1 cellular context compared by ENCODE assay signal in the genomic region with DNA sequence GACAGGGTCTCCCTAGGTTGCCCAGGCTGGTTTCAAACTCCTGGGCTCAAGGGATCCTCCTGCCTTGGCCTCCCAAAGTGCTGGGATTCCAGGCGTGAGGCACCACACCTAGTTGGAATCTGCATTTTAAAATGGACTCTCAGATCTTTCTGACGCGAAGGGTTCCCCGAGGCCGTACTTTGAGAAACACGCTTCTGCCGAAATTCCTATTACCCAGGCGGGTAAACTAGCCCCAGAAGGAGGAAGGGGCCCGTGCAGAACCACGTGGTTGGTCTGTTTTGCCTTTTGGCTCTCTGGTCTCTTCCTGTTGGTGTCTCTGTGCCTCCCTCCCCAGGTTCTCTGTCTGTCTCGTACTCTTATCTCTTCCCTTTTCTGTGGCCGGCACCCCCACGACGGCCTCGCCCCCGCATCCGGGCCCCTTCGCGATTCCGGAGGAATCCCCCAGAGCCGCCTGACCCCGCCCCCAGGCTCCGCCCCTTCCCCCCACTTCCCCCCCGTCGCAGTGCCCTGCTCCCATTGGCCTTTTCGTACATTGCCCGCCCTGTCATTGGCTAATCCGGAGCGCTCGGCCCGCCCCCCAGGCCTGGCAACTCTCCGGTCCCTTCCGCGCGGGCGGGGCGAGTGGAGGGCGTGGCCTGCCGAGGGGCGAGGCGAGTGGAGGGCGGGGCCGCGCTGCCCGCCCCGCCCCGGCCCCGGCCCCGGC.
TF ChIP-seq lines count a peak whose summit lies in the region.

A gene (plus strand): TSS at position 689 of the 703 bp plus-strand sequence. CDS start 12,354 bp downstream, outside the sequence.

TF ChIP-seq in K562, 482 proteins besides CTCF, POLR2A, EP300 and RAD21 (continued from another document and continues in another):
- TF ChIP-seq, protein P1, sequence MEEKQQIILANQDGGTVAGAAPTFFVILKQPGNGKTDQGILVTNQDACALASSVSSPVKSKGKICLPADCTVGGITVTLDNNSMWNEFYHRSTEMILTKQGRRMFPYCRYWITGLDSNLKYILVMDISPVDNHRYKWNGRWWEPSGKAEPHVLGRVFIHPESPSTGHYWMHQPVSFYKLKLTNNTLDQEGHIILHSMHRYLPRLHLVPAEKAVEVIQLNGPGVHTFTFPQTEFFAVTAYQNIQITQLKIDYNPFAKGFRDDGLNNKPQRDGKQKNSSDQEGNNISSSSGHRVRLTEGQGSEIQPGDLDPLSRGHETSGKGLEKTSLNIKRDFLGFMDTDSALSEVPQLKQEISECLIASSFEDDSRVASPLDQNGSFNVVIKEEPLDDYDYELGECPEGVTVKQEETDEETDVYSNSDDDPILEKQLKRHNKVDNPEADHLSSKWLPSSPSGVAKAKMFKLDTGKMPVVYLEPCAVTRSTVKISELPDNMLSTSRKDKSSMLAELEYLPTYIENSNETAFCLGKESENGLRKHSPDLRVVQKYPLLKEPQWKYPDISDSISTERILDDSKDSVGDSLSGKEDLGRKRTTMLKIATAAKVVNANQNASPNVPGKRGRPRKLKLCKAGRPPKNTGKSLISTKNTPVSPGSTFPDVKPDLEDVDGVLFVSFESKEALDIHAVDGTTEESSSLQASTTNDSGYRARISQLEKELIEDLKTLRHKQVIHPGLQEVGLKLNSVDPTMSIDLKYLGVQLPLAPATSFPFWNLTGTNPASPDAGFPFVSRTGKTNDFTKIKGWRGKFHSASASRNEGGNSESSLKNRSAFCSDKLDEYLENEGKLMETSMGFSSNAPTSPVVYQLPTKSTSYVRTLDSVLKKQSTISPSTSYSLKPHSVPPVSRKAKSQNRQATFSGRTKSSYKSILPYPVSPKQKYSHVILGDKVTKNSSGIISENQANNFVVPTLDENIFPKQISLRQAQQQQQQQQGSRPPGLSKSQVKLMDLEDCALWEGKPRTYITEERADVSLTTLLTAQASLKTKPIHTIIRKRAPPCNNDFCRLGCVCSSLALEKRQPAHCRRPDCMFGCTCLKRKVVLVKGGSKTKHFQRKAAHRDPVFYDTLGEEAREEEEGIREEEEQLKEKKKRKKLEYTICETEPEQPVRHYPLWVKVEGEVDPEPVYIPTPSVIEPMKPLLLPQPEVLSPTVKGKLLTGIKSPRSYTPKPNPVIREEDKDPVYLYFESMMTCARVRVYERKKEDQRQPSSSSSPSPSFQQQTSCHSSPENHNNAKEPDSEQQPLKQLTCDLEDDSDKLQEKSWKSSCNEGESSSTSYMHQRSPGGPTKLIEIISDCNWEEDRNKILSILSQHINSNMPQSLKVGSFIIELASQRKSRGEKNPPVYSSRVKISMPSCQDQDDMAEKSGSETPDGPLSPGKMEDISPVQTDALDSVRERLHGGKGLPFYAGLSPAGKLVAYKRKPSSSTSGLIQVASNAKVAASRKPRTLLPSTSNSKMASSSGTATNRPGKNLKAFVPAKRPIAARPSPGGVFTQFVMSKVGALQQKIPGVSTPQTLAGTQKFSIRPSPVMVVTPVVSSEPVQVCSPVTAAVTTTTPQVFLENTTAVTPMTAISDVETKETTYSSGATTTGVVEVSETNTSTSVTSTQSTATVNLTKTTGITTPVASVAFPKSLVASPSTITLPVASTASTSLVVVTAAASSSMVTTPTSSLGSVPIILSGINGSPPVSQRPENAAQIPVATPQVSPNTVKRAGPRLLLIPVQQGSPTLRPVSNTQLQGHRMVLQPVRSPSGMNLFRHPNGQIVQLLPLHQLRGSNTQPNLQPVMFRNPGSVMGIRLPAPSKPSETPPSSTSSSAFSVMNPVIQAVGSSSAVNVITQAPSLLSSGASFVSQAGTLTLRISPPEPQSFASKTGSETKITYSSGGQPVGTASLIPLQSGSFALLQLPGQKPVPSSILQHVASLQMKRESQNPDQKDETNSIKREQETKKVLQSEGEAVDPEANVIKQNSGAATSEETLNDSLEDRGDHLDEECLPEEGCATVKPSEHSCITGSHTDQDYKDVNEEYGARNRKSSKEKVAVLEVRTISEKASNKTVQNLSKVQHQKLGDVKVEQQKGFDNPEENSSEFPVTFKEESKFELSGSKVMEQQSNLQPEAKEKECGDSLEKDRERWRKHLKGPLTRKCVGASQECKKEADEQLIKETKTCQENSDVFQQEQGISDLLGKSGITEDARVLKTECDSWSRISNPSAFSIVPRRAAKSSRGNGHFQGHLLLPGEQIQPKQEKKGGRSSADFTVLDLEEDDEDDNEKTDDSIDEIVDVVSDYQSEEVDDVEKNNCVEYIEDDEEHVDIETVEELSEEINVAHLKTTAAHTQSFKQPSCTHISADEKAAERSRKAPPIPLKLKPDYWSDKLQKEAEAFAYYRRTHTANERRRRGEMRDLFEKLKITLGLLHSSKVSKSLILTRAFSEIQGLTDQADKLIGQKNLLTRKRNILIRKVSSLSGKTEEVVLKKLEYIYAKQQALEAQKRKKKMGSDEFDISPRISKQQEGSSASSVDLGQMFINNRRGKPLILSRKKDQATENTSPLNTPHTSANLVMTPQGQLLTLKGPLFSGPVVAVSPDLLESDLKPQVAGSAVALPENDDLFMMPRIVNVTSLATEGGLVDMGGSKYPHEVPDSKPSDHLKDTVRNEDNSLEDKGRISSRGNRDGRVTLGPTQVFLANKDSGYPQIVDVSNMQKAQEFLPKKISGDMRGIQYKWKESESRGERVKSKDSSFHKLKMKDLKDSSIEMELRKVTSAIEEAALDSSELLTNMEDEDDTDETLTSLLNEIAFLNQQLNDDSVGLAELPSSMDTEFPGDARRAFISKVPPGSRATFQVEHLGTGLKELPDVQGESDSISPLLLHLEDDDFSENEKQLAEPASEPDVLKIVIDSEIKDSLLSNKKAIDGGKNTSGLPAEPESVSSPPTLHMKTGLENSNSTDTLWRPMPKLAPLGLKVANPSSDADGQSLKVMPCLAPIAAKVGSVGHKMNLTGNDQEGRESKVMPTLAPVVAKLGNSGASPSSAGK (IDR thresholded peaks at IDR 0.05), result no peak; the same call in 1 of the 2 replicates
- no peak for TF ChIP-seq ZBTB1 (CRISPR knock-in tag; IDR thresholded peaks at IDR 0.05; ENCODE audit: borderline replicate concordance, low read depth)
- TF ChIP-seq TOE1 (IDR thresholded peaks at IDR 0.05; ENCODE audit: borderline replicate concordance), result peak; percentile 81
- TF ChIP-seq TOE1 (CRISPR knock-in tag; IDR thresholded peaks at IDR 0.05; ENCODE audit: borderline replicate concordance, low read depth), result no peak
- peak; percentile 54; the same call in 1 of the 2 replicates for TF ChIP-seq ATF7 (IDR thresholded peaks at IDR 0.05)
- TF ChIP-seq, protein P2, sequence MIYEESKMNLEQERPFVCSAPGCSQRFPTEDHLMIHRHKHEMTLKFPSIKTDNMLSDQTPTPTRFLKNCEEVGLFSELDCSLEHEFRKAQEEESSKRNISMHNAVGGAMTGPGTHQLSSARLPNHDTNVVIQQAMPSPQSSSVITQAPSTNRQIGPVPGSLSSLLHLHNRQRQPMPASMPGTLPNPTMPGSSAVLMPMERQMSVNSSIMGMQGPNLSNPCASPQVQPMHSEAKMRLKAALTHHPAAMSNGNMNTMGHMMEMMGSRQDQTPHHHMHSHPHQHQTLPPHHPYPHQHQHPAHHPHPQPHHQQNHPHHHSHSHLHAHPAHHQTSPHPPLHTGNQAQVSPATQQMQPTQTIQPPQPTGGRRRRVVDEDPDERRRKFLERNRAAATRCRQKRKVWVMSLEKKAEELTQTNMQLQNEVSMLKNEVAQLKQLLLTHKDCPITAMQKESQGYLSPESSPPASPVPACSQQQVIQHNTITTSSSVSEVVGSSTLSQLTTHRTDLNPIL (CRISPR knock-in tag; IDR thresholded peaks at IDR 0.05), result no peak
- no peak for TF ChIP-seq HIVEP1 (CRISPR knock-in tag; IDR thresholded peaks at IDR 0.05)
- TF ChIP-seq RBFOX2 (IDR thresholded peaks at IDR 0.05; ENCODE audit: low read depth, low read length), result no peak
- TF ChIP-seq MEF2A (IDR thresholded peaks at IDR 0.05; ENCODE audit: control insufficient read depth, low read depth, low read length), result no peak
- no peak for TF ChIP-seq MYBL2 (IDR thresholded peaks at IDR 0.05; ENCODE audit: low read depth)
- no peak for TF ChIP-seq MYBL2 (CRISPR knock-in tag; IDR thresholded peaks at IDR 0.05; ENCODE audit: borderline replicate concordance)
- TF ChIP-seq, protein P3, sequence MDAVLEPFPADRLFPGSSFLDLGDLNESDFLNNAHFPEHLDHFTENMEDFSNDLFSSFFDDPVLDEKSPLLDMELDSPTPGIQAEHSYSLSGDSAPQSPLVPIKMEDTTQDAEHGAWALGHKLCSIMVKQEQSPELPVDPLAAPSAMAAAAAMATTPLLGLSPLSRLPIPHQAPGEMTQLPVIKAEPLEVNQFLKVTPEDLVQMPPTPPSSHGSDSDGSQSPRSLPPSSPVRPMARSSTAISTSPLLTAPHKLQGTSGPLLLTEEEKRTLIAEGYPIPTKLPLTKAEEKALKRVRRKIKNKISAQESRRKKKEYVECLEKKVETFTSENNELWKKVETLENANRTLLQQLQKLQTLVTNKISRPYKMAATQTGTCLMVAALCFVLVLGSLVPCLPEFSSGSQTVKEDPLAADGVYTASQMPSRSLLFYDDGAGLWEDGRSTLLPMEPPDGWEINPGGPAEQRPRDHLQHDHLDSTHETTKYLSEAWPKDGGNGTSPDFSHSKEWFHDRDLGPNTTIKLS (IDR thresholded peaks at IDR 0.05; ENCODE audit: borderline replicate concordance, low read depth), result 0 out of 2 replicates have a peak, but pooled peaks have one; percentile 41
- TF ChIP-seq, protein P4, sequence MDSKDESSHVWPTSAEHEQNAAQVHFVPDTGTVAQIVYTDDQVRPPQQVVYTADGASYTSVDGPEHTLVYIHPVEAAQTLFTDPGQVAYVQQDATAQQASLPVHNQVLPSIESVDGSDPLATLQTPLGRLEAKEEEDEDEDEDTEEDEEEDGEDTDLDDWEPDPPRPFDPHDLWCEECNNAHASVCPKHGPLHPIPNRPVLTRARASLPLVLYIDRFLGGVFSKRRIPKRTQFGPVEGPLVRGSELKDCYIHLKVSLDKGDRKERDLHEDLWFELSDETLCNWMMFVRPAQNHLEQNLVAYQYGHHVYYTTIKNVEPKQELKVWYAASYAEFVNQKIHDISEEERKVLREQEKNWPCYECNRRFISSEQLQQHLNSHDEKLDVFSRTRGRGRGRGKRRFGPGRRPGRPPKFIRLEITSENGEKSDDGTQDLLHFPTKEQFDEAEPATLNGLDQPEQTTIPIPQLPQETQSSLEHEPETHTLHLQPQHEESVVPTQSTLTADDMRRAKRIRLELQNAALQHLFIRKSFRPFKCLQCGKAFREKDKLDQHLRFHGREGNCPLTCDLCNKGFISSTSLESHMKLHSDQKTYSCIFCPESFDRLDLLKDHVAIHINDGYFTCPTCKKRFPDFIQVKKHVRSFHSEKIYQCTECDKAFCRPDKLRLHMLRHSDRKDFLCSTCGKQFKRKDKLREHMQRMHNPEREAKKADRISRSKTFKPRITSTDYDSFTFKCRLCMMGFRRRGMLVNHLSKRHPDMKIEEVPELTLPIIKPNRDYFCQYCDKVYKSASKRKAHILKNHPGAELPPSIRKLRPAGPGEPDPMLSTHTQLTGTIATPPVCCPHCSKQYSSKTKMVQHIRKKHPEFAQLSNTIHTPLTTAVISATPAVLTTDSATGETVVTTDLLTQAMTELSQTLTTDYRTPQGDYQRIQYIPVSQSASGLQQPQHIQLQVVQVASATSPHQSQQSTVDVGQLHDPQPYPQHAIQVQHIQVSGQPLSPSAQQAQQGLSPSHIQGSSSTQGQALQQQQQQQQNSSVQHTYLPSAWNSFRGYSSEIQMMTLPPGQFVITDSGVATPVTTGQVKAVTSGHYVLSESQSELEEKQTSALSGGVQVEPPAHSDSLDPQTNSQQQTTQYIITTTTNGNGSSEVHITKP (IDR thresholded peaks at IDR 0.05; ENCODE audit: partially characterized antibody), result peak; percentile 70
- TF ChIP-seq MIER1 (IDR thresholded peaks at IDR 0.05; ENCODE audit: low read depth), result no peak
- no peak for TF ChIP-seq HMG20A (CRISPR knock-in tag; conservative IDR thresholded peaks at IDR 0.05)
- TF ChIP-seq MAFG (tag; conservative IDR thresholded peaks at IDR 0.05), result no peak
- TF ChIP-seq PHF20 (IDR thresholded peaks at IDR 0.05; ENCODE audit: partially characterized antibody), result peak; percentile 25
- TF ChIP-seq, protein P5, sequence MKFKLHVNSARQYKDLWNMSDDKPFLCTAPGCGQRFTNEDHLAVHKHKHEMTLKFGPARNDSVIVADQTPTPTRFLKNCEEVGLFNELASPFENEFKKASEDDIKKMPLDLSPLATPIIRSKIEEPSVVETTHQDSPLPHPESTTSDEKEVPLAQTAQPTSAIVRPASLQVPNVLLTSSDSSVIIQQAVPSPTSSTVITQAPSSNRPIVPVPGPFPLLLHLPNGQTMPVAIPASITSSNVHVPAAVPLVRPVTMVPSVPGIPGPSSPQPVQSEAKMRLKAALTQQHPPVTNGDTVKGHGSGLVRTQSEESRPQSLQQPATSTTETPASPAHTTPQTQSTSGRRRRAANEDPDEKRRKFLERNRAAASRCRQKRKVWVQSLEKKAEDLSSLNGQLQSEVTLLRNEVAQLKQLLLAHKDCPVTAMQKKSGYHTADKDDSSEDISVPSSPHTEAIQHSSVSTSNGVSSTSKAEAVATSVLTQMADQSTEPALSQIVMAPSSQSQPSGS (CRISPR knock-in tag; IDR thresholded peaks at IDR 0.05), result no peak
- TF ChIP-seq, protein P6, sequence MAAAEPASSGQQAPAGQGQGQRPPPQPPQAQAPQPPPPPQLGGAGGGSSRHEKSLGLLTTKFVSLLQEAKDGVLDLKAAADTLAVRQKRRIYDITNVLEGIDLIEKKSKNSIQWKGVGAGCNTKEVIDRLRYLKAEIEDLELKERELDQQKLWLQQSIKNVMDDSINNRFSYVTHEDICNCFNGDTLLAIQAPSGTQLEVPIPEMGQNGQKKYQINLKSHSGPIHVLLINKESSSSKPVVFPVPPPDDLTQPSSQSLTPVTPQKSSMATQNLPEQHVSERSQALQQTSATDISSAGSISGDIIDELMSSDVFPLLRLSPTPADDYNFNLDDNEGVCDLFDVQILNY (CRISPR knock-in tag; IDR thresholded peaks at IDR 0.05), result no peak
- TF ChIP-seq ZNF436 (CRISPR knock-in tag; IDR thresholded peaks at IDR 0.05), result no peak
- no peak for TF ChIP-seq XRCC5 (IDR thresholded peaks at IDR 0.05; ENCODE audit: low read depth, low read length)
- no peak for TF ChIP-seq STAT5B (CRISPR knock-in tag; IDR thresholded peaks at IDR 0.05)
- TF ChIP-seq, protein P7, sequence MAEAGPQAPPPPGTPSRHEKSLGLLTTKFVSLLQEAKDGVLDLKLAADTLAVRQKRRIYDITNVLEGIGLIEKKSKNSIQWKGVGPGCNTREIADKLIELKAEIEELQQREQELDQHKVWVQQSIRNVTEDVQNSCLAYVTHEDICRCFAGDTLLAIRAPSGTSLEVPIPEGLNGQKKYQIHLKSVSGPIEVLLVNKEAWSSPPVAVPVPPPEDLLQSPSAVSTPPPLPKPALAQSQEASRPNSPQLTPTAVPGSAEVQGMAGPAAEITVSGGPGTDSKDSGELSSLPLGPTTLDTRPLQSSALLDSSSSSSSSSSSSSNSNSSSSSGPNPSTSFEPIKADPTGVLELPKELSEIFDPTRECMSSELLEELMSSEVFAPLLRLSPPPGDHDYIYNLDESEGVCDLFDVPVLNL (CRISPR knock-in tag; IDR thresholded peaks at IDR 0.05; ENCODE audit: low read depth), result no peak
- TF ChIP-seq PCBP2 (IDR thresholded peaks at IDR 0.05; ENCODE audit: low read depth, low read length, poor library complexity, severe bottlenecking), result no peak
- TF ChIP-seq, protein P8, sequence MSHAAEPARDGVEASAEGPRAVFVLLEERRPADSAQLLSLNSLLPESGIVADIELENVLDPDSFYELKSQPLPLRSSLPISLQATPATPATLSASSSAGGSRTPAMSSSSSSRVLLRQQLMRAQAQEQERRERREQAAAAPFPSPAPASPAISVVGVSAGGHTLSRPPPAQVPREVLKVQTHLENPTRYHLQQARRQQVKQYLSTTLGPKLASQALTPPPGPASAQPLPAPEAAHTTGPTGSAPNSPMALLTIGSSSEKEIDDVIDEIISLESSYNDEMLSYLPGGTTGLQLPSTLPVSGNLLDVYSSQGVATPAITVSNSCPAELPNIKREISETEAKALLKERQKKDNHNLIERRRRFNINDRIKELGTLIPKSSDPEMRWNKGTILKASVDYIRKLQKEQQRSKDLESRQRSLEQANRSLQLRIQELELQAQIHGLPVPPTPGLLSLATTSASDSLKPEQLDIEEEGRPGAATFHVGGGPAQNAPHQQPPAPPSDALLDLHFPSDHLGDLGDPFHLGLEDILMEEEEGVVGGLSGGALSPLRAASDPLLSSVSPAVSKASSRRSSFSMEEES (CRISPR knock-in tag; IDR thresholded peaks at IDR 0.05), result no peak
- TF ChIP-seq MCM3 (IDR thresholded peaks at IDR 0.05), result no peak
